Comparison of ENCODE assay signal across 13 cellular contexts in the genomic region with DNA sequence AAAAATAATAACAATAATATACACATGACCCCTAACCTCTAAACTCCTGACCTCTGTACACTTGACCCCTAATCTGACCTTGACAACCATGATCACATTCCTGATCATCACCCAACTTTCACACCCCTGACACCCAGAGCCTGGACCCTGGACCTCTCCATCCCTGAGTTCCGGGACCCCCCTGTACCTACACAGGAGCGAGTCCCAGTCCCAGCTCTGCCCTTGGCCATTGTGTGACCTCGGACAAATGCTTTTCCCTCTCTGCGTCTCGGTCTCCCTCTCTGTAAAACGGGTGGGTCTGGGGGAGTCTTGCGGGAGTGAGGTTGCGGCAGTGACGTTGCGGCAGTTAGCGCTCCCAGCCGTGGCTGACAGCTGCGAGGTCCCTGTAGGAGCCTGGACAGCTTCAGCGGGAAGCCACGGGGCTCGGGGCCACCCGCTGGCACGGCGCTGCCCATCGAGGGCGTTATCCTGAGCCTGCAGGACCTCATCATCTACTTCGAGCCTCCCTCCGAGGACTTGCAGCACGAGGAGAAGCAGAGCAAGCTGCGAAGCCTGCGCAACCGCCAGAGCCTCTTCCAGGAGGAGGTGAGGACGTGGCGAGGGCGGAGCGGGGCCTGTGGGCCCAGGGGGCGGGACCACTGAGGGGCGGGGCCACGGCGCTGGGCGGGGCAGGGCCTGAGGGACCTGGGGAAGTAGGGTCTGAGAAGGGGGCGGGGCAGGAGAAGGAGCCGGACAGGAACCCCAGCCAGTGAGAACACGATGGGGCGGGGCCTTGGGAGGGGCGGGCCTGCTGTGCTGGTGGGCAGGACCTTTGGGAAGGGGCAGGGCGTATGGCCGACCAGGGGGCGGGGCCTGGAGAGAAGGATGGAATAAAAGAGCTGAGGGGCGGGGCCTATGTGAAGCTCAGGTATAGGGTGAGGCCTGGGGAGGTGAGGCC. TPM values are rescaled to one million over a fixed set of nuclear protein-coding genes. Genes with fewer than 3 reads are reported as not detected.
A peak's percentile ranks its signal among the peaks of the same experiment; 100 is the strongest.
DNase-seq lines count a peak whose midpoint lies in the region; ATAC-seq, FAIRE-seq and TF ChIP-seq lines count a peak whose summit lies in the region.
"Had no signal": no experiment of that assay in that cellular context is flagged by ENCODE, and none has a peak within 500 bp of the region (broad histone marks: within the 10 kb centered on the region; RNA-seq: fewer than 3 reads in every experiment).

No MANE protein-coding gene starts in this region.

- no peak overlapping the region for H3K4me3 ChIP-seq in H1 (ENCODE audit: extremely low read depth in 1 of 4, insufficient read depth in 2 of 4, low read depth in 3 of 4, low read length in 4 of 4)

- peaks cover 2 to 9% of the 10 kb centered on the region in 2 experiments for H4K20me1 ChIP-seq in H1 (replicated peaks in 1 of 2; ENCODE audit: control insufficient read depth in 1 of 2, insufficient read depth in 2 of 2, low read length in 2 of 2)

- peak overlapping the region; percentile 80; the same call in 1 of the 2 replicates for H2BK20ac ChIP-seq in H1 (ENCODE audit: low read length)

- peak overlapping the region; percentile 42 for H3K56ac ChIP-seq in H1 (replicated peaks; ENCODE audit: insufficient read length, low read depth, low read length)

- TF ChIP-seq POLR2A in H1 (IDR thresholded peaks at IDR 0.05; ENCODE audit: control extremely low read depth in 1 of 2, low read depth in 2 of 2, low read length in 2 of 2) = no peak

- peak overlapping the region; percentile 65; the same call in 1 of the 2 replicates for H2AK5ac ChIP-seq in H1 (ENCODE audit: low read depth, low read length)

- H2BK12ac ChIP-seq in H1 (ENCODE audit: low read depth, low read length) = peak overlapping the region; percentile 80; the same call in 1 of the 2 replicates

- peak overlapping the region; percentile 82 for H3K4ac ChIP-seq in H1 (replicated peaks; ENCODE audit: insufficient read length, low read depth, low read length)

- no peak overlapping the region for H4K5ac ChIP-seq in H1 (ENCODE audit: insufficient read length, low read depth, low read length)

- no peaks in the 10 kb centered on the region for H3K27me3 Mint-ChIP-seq in activated T-cell treated with anti-CD3 and anti-CD28 coated beads, Interleukin-2, amount 50 U/mL, for 24 hours
- H3K27me3 Mint-ChIP-seq: CD4-positive, CD25-positive, alpha-beta regulatory T cell had no signal

- H2BK15ac ChIP-seq in H1 (ENCODE audit: low read length) = peak overlapping the region; percentile 72; the same call in 1 of the 2 replicates

- CTCF ChIA-PET in H1 (lab: Charles Lee; ENCODE audit: partially characterized antibody) = interaction anchor here (0.6 to 3.1 kb wide), 6 partner anchors 12 to 108 kb away, joined by 3 to 22 read pairs (median 4); a partner anchor contains a TSS

- peak overlapping the region; percentile 71; the same call in 1 of the 2 replicates for H2BK5ac ChIP-seq in H1 (ENCODE audit: low read depth, low read length)

- no peak overlapping the region for H3K27ac ChIP-seq in H1 (ENCODE audit: low read depth, low read length)
- H3K27ac ChIP-seq: neutrophil, VCaP had no signal

- H2BK120ac ChIP-seq in H1 (replicated peaks; ENCODE audit: low read depth, low read length) = no peak overlapping the region

- WGBS in H1 (ENCODE audit: extremely low coverage in 1 of 2, insufficient coverage in 1 of 2, insufficient read length in 1 of 2, insufficient replicate concordance in 2 of 2, low coverage in 1 of 2, low lambda C conversion rate in 2 of 2, missing lambda C conversion rate in 1 of 2), 2 experiments = 86% methylated on average over 24 of the region's 45 CpGs; no CpG with 5 or more reads in 1 of the 2 experiments

- peak overlapping the region; percentile 83 for H3K18ac ChIP-seq in H1 (ENCODE audit: extremely low read depth, low read length)

- TF ChIP-seq RAD21 in H1 (IDR thresholded peaks at IDR 0.05 in 1 of 2, conservative IDR thresholded peaks at IDR 0.05 in 1 of 2; ENCODE audit: low read depth in 2 of 2, low read length in 2 of 2) = no peak

- H3K4me1 Mint-ChIP-seq in activated T-cell treated with anti-CD3 and anti-CD28 coated beads, Interleukin-2, amount 50 U/mL, for 24 hours (ENCODE audit: low read depth) = no peaks in the 10 kb centered on the region

- peak overlapping the region in 1 of 2 experiments; percentile 29; a peak in 1 of 4 replicates for H3K4me2 ChIP-seq in H1 (ENCODE audit: insufficient read depth in 1 of 2, low read depth in 2 of 2, low read length in 2 of 2)

- no peak for ATAC-seq in HG03565 (IDR thresholded peaks at IDR 0.05; ENCODE audit: unreplicated experiment)

- no peaks in the 10 kb centered on the region for H3K79me2 ChIP-seq in H1 (ENCODE audit: control insufficient read depth in 1 of 2, insufficient read depth in 2 of 2, low read length in 2 of 2)

- H3K4me3 Mint-ChIP-seq in activated T-cell treated with anti-CD3 and anti-CD28 coated beads, Interleukin-2, amount 50 U/mL, for 24 hours = no peak overlapping the region
- H3K4me3 Mint-ChIP-seq: CD4-positive, CD25-positive, alpha-beta regulatory T cell had no signal

- no peak for TF ChIP-seq CTCF in H1 (IDR thresholded peaks at IDR 0.05; ENCODE audit: control extremely low read depth in 1 of 3, insufficient read depth in 1 of 3, low read depth in 1 of 3, low read length in 3 of 3)

- H4K8ac ChIP-seq in H1 (ENCODE audit: extremely low read depth, insufficient read depth, low read length) = peak overlapping the region; percentile 91

- peak; percentile 36 for FAIRE-seq in H1 (lab: Jason Lieb, UNC)

- H3K79me1 ChIP-seq in H1 (ENCODE audit: low read depth, low read length) = no peaks in the 10 kb centered on the region; the same call in 1 of the 2 replicates

- H3K23me2 ChIP-seq in H1 (ENCODE audit: low read depth, low read length) = no peaks in the 10 kb centered on the region

- H2AFZ ChIP-seq in H1 (ENCODE audit: low read length) = no peak overlapping the region

- POLR2A ChIA-PET in H1 (lab: Charles Lee; ENCODE audit: partially characterized antibody) = interaction anchor here (0.6 to 2.0 kb wide), 14 partner anchors 11 to 282 kb away, joined by 3 to 7 read pairs (median 4); a partner anchor contains a TSS

- peaks cover 9 to 25% (median 16%) of the 10 kb centered on the region in 4 experiments; a peak in 6 of 8 replicates for H3K36me3 ChIP-seq in H1 (ENCODE audit: control insufficient read depth in 2 of 4, insufficient read depth in 4 of 4, low read length in 3 of 4)
- H3K36me3 ChIP-seq: neutrophil had no signal

- H3K9me3 Mint-ChIP-seq in activated T-cell treated with anti-CD3 and anti-CD28 coated beads, Interleukin-2, amount 50 U/mL, for 24 hours = no peaks in the 10 kb centered on the region

- intact Hi-C loops in cardiac septum (cut with DNase I) = no loop called here

- H3K27ac Mint-ChIP-seq in activated T-cell treated with anti-CD3 and anti-CD28 coated beads, Interleukin-2, amount 50 U/mL, for 24 hours = no peak overlapping the region
- H3K27ac Mint-ChIP-seq: CD4-positive, CD25-positive, alpha-beta regulatory T cell had no signal

- H3K23ac ChIP-seq in H1 (ENCODE audit: insufficient read length) = no peak overlapping the region

- no peaks in the 10 kb centered on the region for H3K36me3 Mint-ChIP-seq in activated T-cell treated with anti-CD3 and anti-CD28 coated beads, Interleukin-2, amount 50 U/mL, for 24 hours (ENCODE audit: low read depth)

- H3K9ac ChIP-seq in H1 (replicated peaks in 1 of 4; ENCODE audit: extremely low read depth in 1 of 4, low read depth in 3 of 4, low read length in 3 of 4) = no peak overlapping the region; a peak in 2 of 7 replicates

- H3K27me3 ChIP-seq in H1 (replicated peaks in 1 of 4; ENCODE audit: control insufficient read depth in 3 of 4, extremely low read depth in 1 of 4, insufficient read depth in 3 of 4, low read length in 3 of 4) = no peaks in the 10 kb centered on the region

- DNase-seq in activated T-cell treated with anti-CD3 and anti-CD28 coated beads for 48 hours (ENCODE audit: low read depth) = peak; percentile 34
- DNase-seq in activated T-cell treated with anti-CD3 and anti-CD28 coated beads, Interleukin-2, amount 50 U/mL, for 24 hours = no peak
- DNase-seq in NAMALWA (ENCODE audit: low spot score) = peak; percentile 92
- DNase-seq in H1 (ENCODE audit: low read depth in 1 of 2, low spot score in 2 of 2) = peak; percentile 96 to 98
- peak; percentile 57 for DNase-seq in stimulated activated CD8-positive, alpha-beta memory T cell treated with anti-CD3 and anti-CD28 coated beads, Interleukin-4, amount 100 ng/mL, for 48 hours
- no peak for DNase-seq in DMS153 treated with DMSO at 0.1 percent for 48 hours (lab: John Stamatoyannopoulos, UW; ENCODE audit: unreplicated experiment)
- DNase-seq in cardiac septum (ENCODE audit: low spot score) = no peak
- DNase-seq: kidney glomerular epithelial cell, MM.1S had no signal

- no peak for TF ChIP-seq EP300 in H1 (IDR thresholded peaks at IDR 0.05; ENCODE audit: borderline replicate concordance in 1 of 2, low read depth in 2 of 2, low read length in 2 of 2)

- H3K14ac ChIP-seq in H1 (ENCODE audit: insufficient read length) = no peak overlapping the region

- H3K9me3 ChIP-seq in H1 (ENCODE audit: insufficient read depth in 2 of 2, low read depth in 1 of 2, low read length in 1 of 2) = no peaks in the 10 kb centered on the region
- H3K9me3 ChIP-seq: neutrophil had no signal

- H4K91ac ChIP-seq in H1 (replicated peaks; ENCODE audit: insufficient read length, low read length) = peak overlapping the region; percentile 34

- peaks cover 0 to 5% (median 2%) of the 10 kb centered on the region in 4 experiments; a peak in 5 of 7 replicates for H3K4me1 ChIP-seq in H1 (replicated peaks in 1 of 4; ENCODE audit: control insufficient read depth in 3 of 4, insufficient read depth in 4 of 4, low read length in 3 of 4)

RNA-seq across cellular contexts. Expression of a gene that starts 19.2 kb away (rescaled TPM):
- 10.7 and 11.8 TPM in 2 replicates for total RNA-seq in H1 (2021; fragmentation: NEBNext Ultra II Directional; extraction: Animal tissue kit (Norgen Biotek cat#: 25700))
- 5.8 and 12.3 TPM in 2 replicates for polyA plus RNA-seq in H1 (2011; rRNA removed)
- polyA plus RNA-seq in H1 (2011; cell fraction: cytosol; rRNA removed) = 7.8 TPM
- polyA plus RNA-seq in H1 (2011; cell fraction: nucleus; rRNA removed) = 53.4 TPM
- 18.4 to 26.0 TPM (median 21.8 TPM) in 4 replicates for polyA plus RNA-seq in H1 (2012, experiment 1 of 2)
- 10.9 TPM for polyA plus RNA-seq in H1 (2012, experiment 2 of 2)
- polyA plus RNA-seq in H1 (2013, experiment 1 of 2) = 7.2 TPM
- 5.7 TPM for polyA plus RNA-seq in H1 (2013, experiment 2 of 2)
- 8.8 and 9.9 TPM in 2 replicates for polyA minus RNA-seq in H1 (2011; rRNA and poly(A)+ RNA removed)
- polyA minus RNA-seq in H1 (2011; cell fraction: cytosol; rRNA and poly(A)+ RNA removed) = 6.8 TPM
- 27.4 TPM for polyA minus RNA-seq in H1 (2011; cell fraction: nucleus; rRNA and poly(A)+ RNA removed)
- 1.3 TPM for total RNA-seq in cardiac septum

RNA-seq across cellular contexts. Expression of a gene that starts 26.7 kb away (rescaled TPM):
- total RNA-seq in H1 (2021; fragmentation: NEBNext Ultra II Directional; extraction: Animal tissue kit (Norgen Biotek cat#: 25700)) = 1.9 and 2.0 TPM in 2 replicates
- polyA plus RNA-seq in H1 (2011; rRNA removed) = 3.1 and 5.7 TPM in 2 replicates
- 3.1 TPM for polyA plus RNA-seq in H1 (2011; cell fraction: cytosol; rRNA removed)
- 7.7 TPM for polyA plus RNA-seq in H1 (2011; cell fraction: nucleus; rRNA removed)
- 1.2 to 2.0 TPM (median 1.6 TPM) in 4 replicates for polyA plus RNA-seq in H1 (2012, experiment 1 of 2)
- polyA plus RNA-seq in H1 (2012, experiment 2 of 2) = 1.1 TPM
- 2.3 TPM for polyA plus RNA-seq in H1 (2013, experiment 1 of 2)
- 2.0 TPM for polyA plus RNA-seq in H1 (2013, experiment 2 of 2)
- 1.3 and 1.7 TPM in 2 replicates for polyA minus RNA-seq in H1 (2011; rRNA and poly(A)+ RNA removed)
- polyA minus RNA-seq in H1 (2011; cell fraction: cytosol; rRNA and poly(A)+ RNA removed) = 1.3 TPM
- polyA minus RNA-seq in H1 (2011; cell fraction: nucleus; rRNA and poly(A)+ RNA removed) = 1.6 TPM
- 1.5 TPM for total RNA-seq in cardiac septum

RNA-seq across cellular contexts. Expression of a gene that starts 49.8 kb away (rescaled TPM):
- 4.6 and 6.1 TPM in 2 replicates for total RNA-seq in H1 (2021; fragmentation: NEBNext Ultra II Directional; extraction: Animal tissue kit (Norgen Biotek cat#: 25700))
- polyA plus RNA-seq in H1 (2011; rRNA removed) = 9.4 and 12.3 TPM in 2 replicates
- 12.2 TPM for polyA plus RNA-seq in H1 (2011; cell fraction: cytosol; rRNA removed)
- polyA plus RNA-seq in H1 (2011; cell fraction: nucleus; rRNA removed) = 24.9 TPM
- 5.2 to 9.0 TPM (median 6.8 TPM) in 4 replicates for polyA plus RNA-seq in H1 (2012, experiment 1 of 2)
- polyA plus RNA-seq in H1 (2012, experiment 2 of 2) = 20.7 TPM
- 3.9 TPM for polyA plus RNA-seq in H1 (2013, experiment 1 of 2)
- 4.0 TPM for polyA plus RNA-seq in H1 (2013, experiment 2 of 2)
- 1.7 TPM in 2 replicates for polyA minus RNA-seq in H1 (2011; rRNA and poly(A)+ RNA removed)
- polyA minus RNA-seq in H1 (2011; cell fraction: cytosol; rRNA and poly(A)+ RNA removed) = 3.9 TPM
- 6.6 TPM for polyA minus RNA-seq in H1 (2011; cell fraction: nucleus; rRNA and poly(A)+ RNA removed)
- total RNA-seq in cardiac septum = 14.2 TPM

Comparison
In these comparisons a context has a peak if more than half of its experiments do, and no peak if none do; other contexts are left out.
1. DNase-seq: peak in activated T-cell treated with anti-CD3 and anti-CD28 coated beads for 48 hours (single experiment), NAMALWA (single experiment), H1 (2 of 2) and stimulated activated CD8-positive, alpha-beta memory T cell treated with anti-CD3 and anti-CD28 coated beads, Interleukin-4, amount 100 ng/mL, for 48 hours (single experiment); none in activated T-cell treated with anti-CD3 and anti-CD28 coated beads, Interleukin-2, amount 50 U/mL, for 24 hours (single experiment), DMS153 treated with DMSO at 0.1 percent for 48 hours (single experiment) and cardiac septum (single experiment).